21 cellular contexts compared by ENCODE assay signal in the genomic region with DNA sequence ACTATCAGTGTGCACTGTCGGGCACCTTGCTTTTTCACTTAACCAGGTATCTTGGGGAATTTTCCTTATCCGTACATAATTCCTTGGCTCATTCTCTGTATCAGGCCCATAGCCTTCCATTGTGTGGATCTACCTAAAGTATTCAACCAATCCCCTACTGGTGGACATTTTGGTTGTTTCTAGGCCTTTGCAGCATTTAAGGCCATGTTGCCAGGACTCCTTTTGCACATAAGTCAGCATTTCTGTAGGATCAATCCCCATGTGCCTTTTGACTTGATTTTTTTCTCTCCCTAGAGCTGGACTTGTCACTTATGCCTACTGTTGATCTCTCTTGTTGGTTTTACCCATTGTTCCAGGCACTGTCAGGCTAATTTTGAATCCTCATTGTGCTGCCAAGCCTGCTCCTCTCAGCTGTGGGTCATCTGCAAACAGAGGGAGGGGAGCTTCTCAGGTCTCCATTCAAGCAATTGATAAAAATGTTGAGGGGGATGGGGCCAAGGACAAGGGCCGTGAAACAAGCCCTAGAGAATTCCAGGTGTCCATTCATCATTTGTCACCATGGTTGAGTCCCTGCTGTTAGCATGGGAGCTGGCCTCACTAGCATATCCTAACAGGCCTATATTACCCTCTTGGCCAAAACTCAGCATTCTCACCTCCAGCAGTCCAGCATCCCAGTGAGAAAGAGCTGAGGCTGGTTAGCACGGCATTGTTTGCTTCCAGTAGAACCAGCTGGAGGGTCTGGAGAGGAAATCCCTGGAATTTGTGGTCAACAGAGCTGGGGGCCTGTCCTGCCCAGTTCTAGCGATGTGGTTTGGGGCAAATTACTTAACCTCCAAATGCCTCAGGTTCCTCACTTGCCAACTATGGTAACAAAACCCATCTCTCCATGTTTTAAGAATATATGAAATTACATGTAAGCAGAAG.
A peak's percentile ranks its signal among the peaks of the same experiment; 100 is the strongest.
DNase-seq lines count a peak whose midpoint lies in the region; ATAC-seq and TF ChIP-seq lines count a peak whose summit lies in the region.
"Had no signal": no experiment of that assay in that cellular context is flagged by ENCODE, and none has a peak within 500 bp of the region (broad histone marks: within the 10 kb centered on the region; RNA-seq: fewer than 3 reads in every experiment).

No MANE protein-coding gene starts in this region.

- ATAC-seq in upper lobe of right lung: no peak
- no peak for ATAC-seq in HG02571 (IDR thresholded peaks at IDR 0.05; ENCODE audit: unreplicated experiment)
- ATAC-seq: esophagus mucosa, HCT116 had no signal

- H3K36me3 ChIP-seq in upper lobe of right lung: no peaks in the 10 kb centered on the region
- H3K36me3 ChIP-seq: thoracic aorta had no signal

- H3K4me1 ChIP-seq in upper lobe of right lung: no peaks in the 10 kb centered on the region

- peaks cover 9% of the 10 kb centered on the region for H3K4me1 Mint-ChIP-seq in progenitor cell of endocrine pancreas (ENCODE audit: low read depth)
- H3K4me1 Mint-ChIP-seq: CD8-positive, alpha-beta memory T cell; nephron had no signal

- H3K36me3 Mint-ChIP-seq in progenitor cell of endocrine pancreas (ENCODE audit: insufficient read depth): no peaks in the 10 kb centered on the region

- H3K27me3 ChIP-seq in upper lobe of right lung: no peaks in the 10 kb centered on the region

- H3K4me3 ChIP-seq in upper lobe of right lung: no peak overlapping the region
- H3K4me3 ChIP-seq: thoracic aorta had no signal

- no peaks in the 10 kb centered on the region for H3K9me3 ChIP-seq in upper lobe of right lung

- DNase-seq in activated effector memory CD4-positive, alpha-beta T cell treated with anti-CD3 and anti-CD28 coated beads, Interleukin-2, amount 50 U/mL, for 16 hours: peak; percentile 17
- no peak for DNase-seq in activated effector memory CD4-positive, alpha-beta T cell treated with Interleukin-2 at 50 U/mL for 16 hours
- DNase-seq in NCI-H146 (lab: John Stamatoyannopoulos, UW): peak; percentile 93
- DNase-seq in dedifferentiated amniotic fluid mesenchymal stem cell (ENCODE audit: extremely low spot score): peak; percentile 47
- no peak for DNase-seq in progenitor cell of endocrine pancreas (ENCODE audit: low spot score, unreplicated experiment)
- DNase-seq in upper lobe of right lung: no peak
- no peak for DNase-seq in amygdala (lab: John Stamatoyannopoulos, UW)
- DNase-seq: activated CD4-positive, alpha-beta T cell treated with anti-CD3 and anti-CD28 coated beads for 4 hours; activated T-cell treated with anti-CD3 and anti-CD28 coated beads, Interleukin-2, amount 50 U/mL, for 1 hour; CD8-positive, alpha-beta memory T cell; dermis blood vessel endothelial cell; NCI-H2029; NCI-H526 treated with DMSO at 0.1 percent for 48 hours; stimulated activated CD4-positive, alpha-beta T cell treated with anti-CD3 and anti-CD28 coated beads, Interleukin-1b, Interleukin-23, amount 100 ng/mL, for 48 hours; T-helper 2 cell had no signal

- H3K27ac Mint-ChIP-seq in progenitor cell of endocrine pancreas: peak overlapping the region; percentile 1
- H3K27ac Mint-ChIP-seq: CD8-positive, alpha-beta memory T cell; nephron had no signal

- intact Hi-C loops in upper lobe of right lung (cut with DNase I): no loop called here

- no peaks in the 10 kb centered on the region for H3K27me3 Mint-ChIP-seq in progenitor cell of endocrine pancreas

- TF ChIP-seq CTCF in progenitor cell of endocrine pancreas (IDR thresholded peaks at IDR 0.05; ENCODE audit: unreplicated experiment) (no peak), upper lobe of right lung (IDR thresholded peaks at IDR 0.05) (no peak)

- no peak overlapping the region for H3K27ac ChIP-seq in upper lobe of right lung
- H3K27ac ChIP-seq: RWPE1, thoracic aorta had no signal

- no peaks in the 10 kb centered on the region for H3K9me3 Mint-ChIP-seq in progenitor cell of endocrine pancreas (ENCODE audit: low read depth)

- no peak overlapping the region for H3K4me3 Mint-ChIP-seq in progenitor cell of endocrine pancreas (ENCODE audit: low read depth)
- H3K4me3 Mint-ChIP-seq: CD8-positive, alpha-beta memory T cell; nephron had no signal

Comparison
In these comparisons a context has a peak if more than half of its experiments do, and no peak if none do; other contexts are left out.
1. DNase-seq: peak in activated effector memory CD4-positive, alpha-beta T cell treated with anti-CD3 and anti-CD28 coated beads, Interleukin-2, amount 50 U/mL, for 16 hours (single experiment), NCI-H146 (single experiment) and dedifferentiated amniotic fluid mesenchymal stem cell (single experiment); none in activated effector memory CD4-positive, alpha-beta T cell treated with Interleukin-2 at 50 U/mL for 16 hours (single experiment), progenitor cell of endocrine pancreas (single experiment), upper lobe of right lung (single experiment) and amygdala (0 of 56).